ENCODE assay signal across 19 cellular contexts in the genomic region with DNA sequence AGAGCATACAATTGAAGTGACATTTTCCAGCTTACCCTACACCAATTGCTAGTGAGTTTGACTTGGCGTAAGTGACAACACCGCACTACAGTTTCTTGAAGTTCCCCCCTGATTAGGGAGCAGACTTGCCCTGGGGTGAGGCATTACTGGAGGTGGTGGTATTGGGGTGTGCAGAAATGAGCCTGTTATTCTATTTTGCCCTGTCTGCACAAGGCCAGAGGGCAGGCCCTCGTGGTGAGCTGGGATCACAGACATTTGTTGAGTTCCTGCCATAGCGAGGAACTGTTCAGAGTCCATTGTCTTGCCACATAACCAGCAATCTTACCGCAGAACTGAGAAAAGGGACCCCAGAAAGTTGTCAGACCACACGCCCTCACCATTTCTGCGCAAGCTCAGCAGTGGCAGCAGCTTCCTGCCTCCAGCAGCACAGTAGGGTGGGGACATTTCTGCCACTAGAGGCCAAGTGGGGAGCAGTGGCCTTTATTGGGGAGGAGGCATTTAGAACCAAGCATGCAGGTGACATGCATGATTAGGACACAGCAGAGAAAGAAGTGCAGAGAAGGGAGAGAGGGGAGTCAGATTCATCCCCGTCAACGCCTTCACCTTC.
"Had no signal": no experiment of that assay in that cellular context is flagged by ENCODE, and none has a peak within 500 bp of the region (broad histone marks: within the 10 kb centered on the region; RNA-seq: fewer than 3 reads in every experiment).

No MANE protein-coding gene starts in this region.

- H3K4me3 Mint-ChIP-seq: activated T-helper 1 cell treated with anti-CD3 and anti-CD28 coated beads, Interleukin-12 subunit alpha, Interleukin-12 subunit beta, Interleukin-2, Interleukin-4 antibody, amounts not matched to agents 30 ng/mL and 10 ng/mL and 1 ng/mL, durations not matched to agents 14 hours and 24 hours and 36 hours; stimulated activated naive CD8-positive, alpha-beta T cell treated with anti-CD3 and anti-CD28 coated beads, Interleukin-15, Interleukin-2, amounts not matched to agents 100 ng/mL and 50 ng/mL, for 24 hours; T-helper 17 cell had no signal

- DNase-seq: activated CD4-positive, alpha-beta T cell treated with anti-CD3 and anti-CD28 coated beads, Interleukin-2, amount 50 U/mL, for 1 hour; activated CD4-positive, CD25-positive, alpha-beta regulatory T cell treated with anti-CD3 and anti-CD28 coated beads, Interleukin-2, amount 50 U/mL, for 72 hours; activated gamma-delta T cell treated with Interleukin-2 at 50 U/mL for 16 hours; activated T-cell treated with anti-CD3 and anti-CD28 coated beads for 4 hours; amniotic stem cell; left ventricle myocardium inferior; mammary epithelial cell; midbrain; stimulated activated CD4-positive, alpha-beta T cell treated with anti-CD3 and anti-CD28 coated beads, Interleukin-12 subunit alpha, Interleukin-12 subunit beta, amount 100 ng/mL, for 4 hours; stimulated activated CD4-positive, alpha-beta T cell treated with anti-CD3 and anti-CD28 coated beads, Interleukin-1b, Interleukin-23, amount 100 ng/mL, for 48 hours; stimulated activated CD8-positive, alpha-beta memory T cell treated with anti-CD3 and anti-CD28 coated beads, Interleukin-4, amount 100 ng/mL, for 48 hours; T-helper 17 cell; transverse colon had no signal

- H3K4me3 ChIP-seq: left ventricle myocardium inferior, prostate gland, right atrium auricular region, suprapubic skin, transverse colon had no signal

- ATAC-seq: activated naive CD4-positive, alpha-beta T cell treated with anti-CD3 and anti-CD28 coated beads, Interleukin-2, amount 50 U/mL, for 72 hours; T-helper 17 cell had no signal

- H3K27ac Mint-ChIP-seq: activated naive CD4-positive, alpha-beta T cell treated with anti-CD3 and anti-CD28 coated beads, Interleukin-2, amount 50 U/mL, for 72 hours; activated T-helper 1 cell treated with anti-CD3 and anti-CD28 coated beads, Interleukin-12 subunit alpha, Interleukin-12 subunit beta, Interleukin-2, Interleukin-4 antibody, amounts not matched to agents 30 ng/mL and 10 ng/mL and 1 ng/mL, durations not matched to agents 14 hours and 24 hours and 36 hours; stimulated activated naive CD8-positive, alpha-beta T cell treated with anti-CD3 and anti-CD28 coated beads, Interleukin-15, Interleukin-2, amounts not matched to agents 100 ng/mL and 50 ng/mL, for 24 hours; T-helper 17 cell had no signal
